In genomic region chr2:216799873-216800421, GRCh38 we compare ENCODE assay signal across 13 cellular contexts. TPM values are rescaled to one million over a fixed set of nuclear protein-coding genes. Genes with fewer than 3 reads are reported as not detected.
A peak's percentile ranks its signal among the peaks of the same experiment; 100 is the strongest.
DNase-seq lines count a peak whose midpoint lies in the region; ATAC-seq and TF ChIP-seq lines count a peak whose summit lies in the region.
"Had no signal": no experiment of that assay in that cellular context is flagged by ENCODE, and none has a peak within 500 bp of the region (broad histone marks: within the 10 kb centered on the region; RNA-seq: fewer than 3 reads in every experiment).

No MANE protein-coding gene starts in this region.

- H3K9ac ChIP-seq in skeletal muscle tissue (ENCODE audit: low read depth in 1 of 3, low read length in 3 of 3), result peak overlapping the region; percentile 0 to 44 (median 27)

- no peak overlapping the region for H3K4me2 ChIP-seq in hepatocyte
- H3K4me2 ChIP-seq: PC-9 had no signal

- H3K4me1 ChIP-seq in hepatocyte (ENCODE audit: insufficient read depth) (peaks cover 4% of the 10 kb centered on the region), skeletal muscle tissue (ENCODE audit: control insufficient read depth in 3 of 3, insufficient read depth in 3 of 3, low read length in 3 of 3) (peaks cover 55 to 65% (median 57%) of the 10 kb centered on the region in 3 donors)
- H3K4me1 ChIP-seq: prostate gland had no signal

- DNase-seq in GM04504 (ENCODE audit: low read depth), result peak; percentile 56
- DNase-seq in astrocyte of the spinal cord (ENCODE audit: low read depth, low spot score), result peak; percentile 26
- DNase-seq in hepatocyte (ENCODE audit: low spot score), result peak; percentile 35
- no peak for DNase-seq in NCI-H2196 treated with DMSO at 0.1 percent for 48 hours (lab: John Stamatoyannopoulos, UW; ENCODE audit: unreplicated experiment)
- no peak for DNase-seq in NCI-H226
- no peak for DNase-seq in endothelial cell (ENCODE audit: low spot score)
- DNase-seq: CD4-positive, CD25-positive, alpha-beta regulatory T cell; PC-9 had no signal

- no peak overlapping the region for H3K4me3 ChIP-seq in astrocyte of the spinal cord (ENCODE audit: low read depth, low read length)
- no peak overlapping the region for H3K4me3 ChIP-seq in hepatocyte
- peak overlapping the region in 1 of 3 donors; percentile 6 for H3K4me3 ChIP-seq in skeletal muscle tissue (ENCODE audit: low read length in 3 of 3)
- H3K4me3 ChIP-seq: PC-9, prostate gland had no signal

- H3K9me3 ChIP-seq in hepatocyte (ENCODE audit: low read depth) (no peaks in the 10 kb centered on the region), skeletal muscle tissue (ENCODE audit: control insufficient read depth in 3 of 3, low read length in 3 of 3) (peaks cover 0 to 2% (median 0%) of the 10 kb centered on the region in 3 donors)
- H3K9me3 ChIP-seq: prostate gland had no signal

- no peaks in the 10 kb centered on the region for H3K27me3 ChIP-seq in hepatocyte
- H3K27me3 ChIP-seq in skeletal muscle tissue (ENCODE audit: control insufficient read depth in 3 of 3, insufficient read depth in 3 of 3, low read length in 3 of 3), result no peaks in the 10 kb centered on the region

- H3K36me3 ChIP-seq in hepatocyte (replicated peaks; ENCODE audit: insufficient read depth, low read depth) (no peaks in the 10 kb centered on the region), skeletal muscle tissue (ENCODE audit: control insufficient read depth in 3 of 3, insufficient read depth in 3 of 3, low read length in 3 of 3) (no peaks in the 10 kb centered on the region)
- H3K36me3 ChIP-seq: prostate gland had no signal

- no peak for TF ChIP-seq CTCF in astrocyte of the spinal cord (IDR thresholded peaks at IDR 0.05; ENCODE audit: low read depth, low read length)
- no peak for TF ChIP-seq CTCF in hepatocyte (IDR thresholded peaks at IDR 0.05; ENCODE audit: poor library complexity)
- TF ChIP-seq CTCF in endothelial cell (IDR thresholded peaks at IDR 0.05; ENCODE audit: unreplicated experiment), result no peak

- no peaks in the 10 kb centered on the region for H3K79me2 ChIP-seq in hepatocyte

- no peak for ATAC-seq in HG02610 (IDR thresholded peaks at IDR 0.05; ENCODE audit: unreplicated experiment)
- ATAC-seq: left lobe of liver had no signal

- in situ Hi-C loops in astrocyte of the spinal cord (cut with HindIII; ENCODE audit: low sequenced_read_pairs), result no loop called here

- no peak overlapping the region for H3K27ac ChIP-seq in hepatocyte
- peak overlapping the region; percentile 99 for H3K27ac ChIP-seq in skeletal muscle tissue (ENCODE audit: low read depth, low read length)
- H3K27ac ChIP-seq: PC-9 had no signal

- no peaks in the 10 kb centered on the region for H3K9me2 ChIP-seq in hepatocyte (replicated peaks; ENCODE audit: insufficient read depth)

- no peak overlapping the region for H2AFZ ChIP-seq in hepatocyte
- H2AFZ ChIP-seq: PC-9 had no signal

- H3K36me3 Mint-ChIP-seq in endothelial cell (ENCODE audit: low read depth, unreplicated experiment), result no peaks in the 10 kb centered on the region
- H3K36me3 Mint-ChIP-seq: CD4-positive, CD25-positive, alpha-beta regulatory T cell had no signal

- WGBS in hepatocyte (ENCODE audit: low lambda C conversion rate, missing lambda C conversion rate), result 83% methylated on average over 3 of the region's 3 CpGs

- H4K20me1 ChIP-seq in hepatocyte (ENCODE audit: insufficient read depth, poor library complexity, severe bottlenecking), result no peaks in the 10 kb centered on the region

- peaks cover 3% of the 10 kb centered on the region for H3K27me3 Mint-ChIP-seq in endothelial cell (ENCODE audit: unreplicated experiment)

- H3K4me3 Mint-ChIP-seq in endothelial cell (ENCODE audit: unreplicated experiment), result no peak overlapping the region
- H3K4me3 Mint-ChIP-seq: CD4-positive, CD25-positive, alpha-beta regulatory T cell had no signal

- no peak overlapping the region for H3K27ac Mint-ChIP-seq in endothelial cell (ENCODE audit: unreplicated experiment)
- H3K27ac Mint-ChIP-seq: CD4-positive, CD25-positive, alpha-beta regulatory T cell had no signal

- no peaks in the 10 kb centered on the region for H3K9me3 Mint-ChIP-seq in endothelial cell (ENCODE audit: unreplicated experiment)

- H3K4me1 Mint-ChIP-seq in endothelial cell (ENCODE audit: unreplicated experiment), result no peaks in the 10 kb centered on the region
- H3K4me1 Mint-ChIP-seq: CD4-positive, CD25-positive, alpha-beta regulatory T cell had no signal

RNA-seq across cellular contexts. Expression of gene TNP1, which starts 59.9 kb away (rescaled TPM):
- total RNA-seq in hepatocyte, result not detected in 2 replicates
- not detected in 2 replicates for polyA plus RNA-seq in hepatocyte
- total RNA-seq in skeletal muscle tissue, result not detected
- total RNA-seq in endothelial cell (ENCODE audit: unreplicated experiment), result not detected
- total RNA-seq: CD4-positive, CD25-positive, alpha-beta regulatory T cell; epithelial cell of proximal tubule; left lobe of liver; PC-9 had no signal
- polyA plus RNA-seq: CD4-positive, CD25-positive, alpha-beta regulatory T cell had no signal

Comparison
In these comparisons a context has a peak if more than half of its experiments do, and no peak if none do; other contexts are left out.
1. DNase-seq: peak in GM04504 (single experiment), astrocyte of the spinal cord (single experiment) and hepatocyte (single experiment); none in NCI-H2196 treated with DMSO at 0.1 percent for 48 hours (single experiment), NCI-H226 (single experiment) and endothelial cell (single experiment).